7 cellular contexts compared by ENCODE assay signal in the genomic region with DNA sequence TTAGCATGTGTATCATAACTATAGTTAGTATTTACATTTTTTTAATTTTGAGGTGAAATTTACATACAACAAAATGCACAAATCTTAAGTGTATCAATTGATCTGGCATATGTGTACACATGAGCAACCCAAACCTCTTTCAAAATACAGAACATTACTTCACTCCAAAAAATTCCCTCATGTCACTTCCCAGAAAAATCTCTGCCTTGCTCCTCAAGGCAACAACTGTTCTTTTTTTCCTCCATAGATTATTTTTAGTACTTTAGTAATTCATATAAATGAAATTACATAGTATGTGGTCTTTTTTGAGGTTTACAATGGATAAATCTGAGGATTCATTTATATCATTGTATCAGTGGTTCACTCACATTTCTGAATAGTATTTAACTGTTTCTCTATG.
"Had no signal": no experiment of that assay in that cellular context is flagged by ENCODE, and none has a peak within 500 bp of the region (broad histone marks: within the 10 kb centered on the region; RNA-seq: fewer than 3 reads in every experiment).

No MANE protein-coding gene starts in this region.

- DNase-seq: IMR-90, KBM-7, KG1 had no signal

- H3K27ac ChIP-seq: HL-60 had no signal

- ATAC-seq: HepG2, K562 had no signal

- H3K4me3 ChIP-seq: K562 had no signal

- H3K27ac Mint-ChIP-seq: IgD-negative memory B cell had no signal

- H3K4me3 Mint-ChIP-seq: IgD-negative memory B cell had no signal
